In the genomic region with DNA sequence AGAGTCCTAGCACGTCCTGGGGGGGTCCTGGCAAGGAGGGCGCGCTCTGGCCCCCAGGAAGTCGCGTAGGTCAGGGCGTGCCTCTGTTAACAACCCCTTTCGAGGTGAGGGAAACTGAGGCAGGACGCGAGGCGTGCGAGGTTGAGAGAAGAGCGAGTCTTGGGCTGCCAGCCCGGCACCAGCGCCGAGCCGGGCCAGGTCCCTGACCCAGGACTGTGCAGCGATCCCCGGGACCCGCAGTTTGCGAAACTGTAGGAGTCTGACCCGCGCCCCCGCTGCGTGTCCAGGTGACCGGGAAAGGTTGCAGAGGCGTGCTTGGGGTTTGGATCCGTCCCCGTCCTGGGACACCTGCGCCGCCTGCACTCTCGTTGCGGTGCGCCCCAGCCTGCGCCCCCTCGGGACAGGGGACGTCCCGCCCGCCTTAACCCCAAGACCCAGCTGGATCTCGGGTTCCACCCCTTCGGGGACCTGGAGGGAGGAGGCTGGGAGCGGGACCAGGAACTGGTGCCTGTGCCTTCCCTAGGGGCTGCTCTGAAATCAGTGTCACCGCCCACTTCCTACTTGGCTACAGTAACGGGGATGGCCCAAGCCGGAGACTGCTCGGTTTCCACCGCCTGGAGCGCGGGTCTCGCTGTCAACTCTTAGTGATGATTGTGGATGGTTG, we compare ENCODE assay signal across 8 cellular contexts. TPM values are rescaled to one million over a fixed set of nuclear protein-coding genes. Genes with fewer than 3 reads are reported as not detected.
A peak's percentile ranks its signal among the peaks of the same experiment; 100 is the strongest.
DNase-seq lines count a peak whose midpoint lies in the region; ATAC-seq and TF ChIP-seq lines count a peak whose summit lies in the region.

No MANE protein-coding gene starts in this region.

- peaks cover 30% of the 10 kb centered on the region for H3K27me3 Mint-ChIP-seq in activated T-helper 2 cell treated with anti-CD3 and anti-CD28 coated beads, Interferon-gamma antibody, Interleukin-2, Interleukin-4, amounts not matched to agents 10 μg/mL and 5 μg/mL and 100 μg/mL, durations not matched to agents 14 hours and 24 hours and 36 hours (ENCODE audit: low read depth)
- H3K27me3 Mint-ChIP-seq in neural crest cell (ENCODE audit: low read depth), result peaks cover 2% of the 10 kb centered on the region

- no peaks in the 10 kb centered on the region for H3F3A ChIP-seq in OCI-LY1 (ENCODE audit: insufficient read depth, low read length)

- no peaks in the 10 kb centered on the region for H3K79me2 ChIP-seq in OCI-LY1 (ENCODE audit: insufficient read depth, low read length)

- H3K4me1 ChIP-seq in OCI-LY1 (ENCODE audit: insufficient read depth, low read length, severe bottlenecking), result no peaks in the 10 kb centered on the region

- peak; percentile 59 for ATAC-seq in HG03095 (IDR thresholded peaks at IDR 0.05; ENCODE audit: unreplicated experiment)

- no peaks in the 10 kb centered on the region for H3K27me3 ChIP-seq in OCI-LY1 (ENCODE audit: insufficient read depth, low read length)

- H3K4me3 Mint-ChIP-seq in activated T-helper 2 cell treated with anti-CD3 and anti-CD28 coated beads, Interferon-gamma antibody, Interleukin-2, Interleukin-4, amounts not matched to agents 10 μg/mL and 5 μg/mL and 100 μg/mL, durations not matched to agents 14 hours and 24 hours and 36 hours (ENCODE audit: low read depth), result peak overlapping the region; percentile 71
- H3K4me3 Mint-ChIP-seq in neural crest cell, result peak overlapping the region; percentile 87

- no peaks in the 10 kb centered on the region for H3K36me3 Mint-ChIP-seq in activated T-helper 2 cell treated with anti-CD3 and anti-CD28 coated beads, Interferon-gamma antibody, Interleukin-2, Interleukin-4, amounts not matched to agents 10 μg/mL and 5 μg/mL and 100 μg/mL, durations not matched to agents 14 hours and 24 hours and 36 hours (ENCODE audit: low read depth)
- no peaks in the 10 kb centered on the region for H3K36me3 Mint-ChIP-seq in neural crest cell (ENCODE audit: low read depth)

- no peak for TF ChIP-seq CTCF in OCI-LY1 (IDR thresholded peaks at IDR 0.05; ENCODE audit: low read length)
- TF ChIP-seq CTCF in neural crest cell (conservative IDR thresholded peaks at IDR 0.05), result no peak

- peak overlapping the region; percentile 38 for H3K4me3 ChIP-seq in OCI-LY1 (ENCODE audit: low read depth, low read length, poor library complexity, severe bottlenecking)

- H3K9me2 ChIP-seq in OCI-LY1 (ENCODE audit: low read depth, low read length), result no peaks in the 10 kb centered on the region

- no peak overlapping the region for H2AFZ ChIP-seq in OCI-LY1 (ENCODE audit: low read length)

- intact Hi-C loops in activated T-helper 2 cell treated with anti-CD3 and anti-CD28 coated beads, Interferon-gamma antibody, Interleukin-2, Interleukin-4, amounts not matched to agents 10 μg/mL and 5 μg/mL and 100 μg/mL, durations not matched to agents 14 hours and 24 hours and 36 hours (cut with micrococcal nuclease), result no loop called here

- no peaks in the 10 kb centered on the region for H4K20me1 ChIP-seq in OCI-LY1 (ENCODE audit: insufficient read depth, low read length)

- H3K27ac Mint-ChIP-seq in activated T-helper 2 cell treated with anti-CD3 and anti-CD28 coated beads, Interferon-gamma antibody, Interleukin-2, Interleukin-4, amounts not matched to agents 10 μg/mL and 5 μg/mL and 100 μg/mL, durations not matched to agents 14 hours and 24 hours and 36 hours, result no peak overlapping the region
- H3K27ac Mint-ChIP-seq in neural crest cell (ENCODE audit: unreplicated experiment), result peak overlapping the region; percentile 53

- peak overlapping the region; percentile 29; the same call in 1 of the 2 replicates for H3K4me2 ChIP-seq in OCI-LY1 (ENCODE audit: low read length)

- H3K9me3 Mint-ChIP-seq in activated T-helper 2 cell treated with anti-CD3 and anti-CD28 coated beads, Interferon-gamma antibody, Interleukin-2, Interleukin-4, amounts not matched to agents 10 μg/mL and 5 μg/mL and 100 μg/mL, durations not matched to agents 14 hours and 24 hours and 36 hours, result no peaks in the 10 kb centered on the region
- peaks cover 4% of the 10 kb centered on the region for H3K9me3 Mint-ChIP-seq in neural crest cell

- no peak overlapping the region for H3K27ac ChIP-seq in OCI-LY1 (ENCODE audit: low read depth, low read length, poor library complexity, severe bottlenecking)

- H3K9me3 ChIP-seq in OCI-LY1 (ENCODE audit: low read length), result no peaks in the 10 kb centered on the region

- H3K36me3 ChIP-seq in OCI-LY1 (ENCODE audit: insufficient read depth, low read length), result no peaks in the 10 kb centered on the region

- DNase-seq in activated gamma-delta T cell treated with Interleukin-2 at 50 U/mL for 16 hours, result peak; percentile 31
- DNase-seq in activated gamma-delta T cell (lab: John Stamatoyannopoulos, UW), result no peak
- peak; percentile 33 for DNase-seq in activated T-helper 2 cell treated with anti-CD3 and anti-CD28 coated beads, Interferon-gamma antibody, Interleukin-2, Interleukin-4, amounts not matched to agents 10 μg/mL and 5 μg/mL and 100 μg/mL, durations not matched to agents 14 hours and 24 hours and 36 hours (ENCODE audit: low spot score)
- peak; percentile 24 for DNase-seq in germinal center (ENCODE audit: low spot score)
- DNase-seq in neural crest cell (ENCODE audit: low read depth, low spot score), result peak; percentile 41
- no peak for DNase-seq in NCI-H187 treated with DMSO at 0.1 percent for 48 hours (lab: John Stamatoyannopoulos, UW)

- no peak overlapping the region for H3K9ac ChIP-seq in OCI-LY1 (ENCODE audit: low read length)

- peaks cover 19% of the 10 kb centered on the region for H3K4me1 Mint-ChIP-seq in activated T-helper 2 cell treated with anti-CD3 and anti-CD28 coated beads, Interferon-gamma antibody, Interleukin-2, Interleukin-4, amounts not matched to agents 10 μg/mL and 5 μg/mL and 100 μg/mL, durations not matched to agents 14 hours and 24 hours and 36 hours (ENCODE audit: low read depth)
- H3K4me1 Mint-ChIP-seq in neural crest cell, result peaks cover 38% of the 10 kb centered on the region

RNA-seq across cellular contexts. Expression of a gene that starts 0.5 kb away (rescaled TPM):
- total RNA-seq in activated T-helper 2 cell treated with anti-CD3 and anti-CD28 coated beads, Interferon-gamma antibody, Interleukin-2, Interleukin-4, amounts not matched to agents 10 μg/mL and 5 μg/mL and 100 μg/mL, durations not matched to agents 14 hours and 24 hours and 36 hours, result 1.5 and 1.6 TPM in 2 replicates
- 11.6 and 13.7 TPM in 2 replicates for total RNA-seq in neural crest cell

Comparison
In these comparisons a context has a peak if more than half of its experiments do, and no peak if none do; other contexts are left out.
1. DNase-seq: peak in activated gamma-delta T cell treated with Interleukin-2 at 50 U/mL for 16 hours (single experiment), activated T-helper 2 cell treated with anti-CD3 and anti-CD28 coated beads, Interferon-gamma antibody, Interleukin-2, Interleukin-4, amounts not matched to agents 10 μg/mL and 5 μg/mL and 100 μg/mL, durations not matched to agents 14 hours and 24 hours and 36 hours (single experiment), germinal center (single experiment) and neural crest cell (single experiment); none in activated gamma-delta T cell (single experiment) and NCI-H187 treated with DMSO at 0.1 percent for 48 hours (single experiment).